ENCODE assay signal across 8 cellular contexts in genomic region chr6:45741437-45742166, GRCh38.
DNase-seq lines count a peak whose midpoint lies in the region; ATAC-seq, FAIRE-seq and TF ChIP-seq lines count a peak whose summit lies in the region.

No MANE protein-coding gene starts in this region.

- TF ChIP-seq POLR2A in GM12892 (IDR thresholded peaks at IDR 0.05; ENCODE audit: low read depth, low read length) = no peak
- TF ChIP-seq POLR2A in Peyer's patch (IDR thresholded peaks at IDR 0.05) = no peak

- no peaks in the 10 kb centered on the region for H3K27me3 Mint-ChIP-seq in type B pancreatic cell

- no peak overlapping the region for H3K4me3 ChIP-seq in Peyer's patch
- no peak overlapping the region for H3K4me3 ChIP-seq in fibroblast of villous mesenchyme (ENCODE audit: low read depth, low read length)

- no peaks in the 10 kb centered on the region for H3K36me3 ChIP-seq in Peyer's patch

- FAIRE-seq in GM12892 (lab: Jason Lieb, UNC) = peak; percentile 67

- intact Hi-C loops in posterior vena cava (cut with DNase I) = no loop called here

- H3K4me3 Mint-ChIP-seq in type B pancreatic cell = no peak overlapping the region

- no peaks in the 10 kb centered on the region for H3K36me3 Mint-ChIP-seq in type B pancreatic cell

- no peaks in the 10 kb centered on the region for H3K4me1 ChIP-seq in Peyer's patch

- peak overlapping the region; percentile 55 for H3K27ac Mint-ChIP-seq in type B pancreatic cell

- H3K9me3 ChIP-seq in Peyer's patch = no peaks in the 10 kb centered on the region

- H3K9me3 Mint-ChIP-seq in type B pancreatic cell = no peaks in the 10 kb centered on the region

- ATAC-seq in HG02571 (IDR thresholded peaks at IDR 0.05; ENCODE audit: unreplicated experiment) = peak; percentile 38
- no peak for ATAC-seq in GM21390 (IDR thresholded peaks at IDR 0.05; ENCODE audit: unreplicated experiment)

- H3K27me3 ChIP-seq in Peyer's patch = no peaks in the 10 kb centered on the region

- peaks cover 13% of the 10 kb centered on the region for H3K4me1 Mint-ChIP-seq in type B pancreatic cell (ENCODE audit: unreplicated experiment)

- TF ChIP-seq CTCF in Peyer's patch (IDR thresholded peaks at IDR 0.05) = no peak
- no peak for TF ChIP-seq CTCF in fibroblast of villous mesenchyme (IDR thresholded peaks at IDR 0.05; ENCODE audit: insufficient read depth, low read depth, low read length)
- no peak for TF ChIP-seq CTCF in type B pancreatic cell (conservative IDR thresholded peaks at IDR 0.05)

- H3K27ac ChIP-seq in Peyer's patch = peak overlapping the region in 3 of 4 donors; percentile 18 to 53 (median 53)

- DNase-seq in GM12892 (ENCODE audit: insufficient read length) (no peak), Peyer's patch (peak in 2 of 3 donors; percentile 49 to 53), fibroblast of villous mesenchyme (ENCODE audit: low read depth) (peak; percentile 90), type B pancreatic cell (ENCODE audit: extremely low spot score, unreplicated experiment) (no peak), DMS114 treated with DMSO at 0.1 percent for 48 hours (lab: John Stamatoyannopoulos, UW; ENCODE audit: unreplicated experiment) (no peak), posterior vena cava (ENCODE audit: low spot score) (no peak)

Comparison
In these comparisons a context has a peak if more than half of its experiments do, and no peak if none do; other contexts are left out.
1. DNase-seq: peak in Peyer's patch (2 of 3) and fibroblast of villous mesenchyme (single experiment); none in GM12892 (single experiment), type B pancreatic cell (single experiment), DMS114 treated with DMSO at 0.1 percent for 48 hours (single experiment) and posterior vena cava (single experiment).